10 cellular contexts compared by ENCODE assay signal in the genomic region with DNA sequence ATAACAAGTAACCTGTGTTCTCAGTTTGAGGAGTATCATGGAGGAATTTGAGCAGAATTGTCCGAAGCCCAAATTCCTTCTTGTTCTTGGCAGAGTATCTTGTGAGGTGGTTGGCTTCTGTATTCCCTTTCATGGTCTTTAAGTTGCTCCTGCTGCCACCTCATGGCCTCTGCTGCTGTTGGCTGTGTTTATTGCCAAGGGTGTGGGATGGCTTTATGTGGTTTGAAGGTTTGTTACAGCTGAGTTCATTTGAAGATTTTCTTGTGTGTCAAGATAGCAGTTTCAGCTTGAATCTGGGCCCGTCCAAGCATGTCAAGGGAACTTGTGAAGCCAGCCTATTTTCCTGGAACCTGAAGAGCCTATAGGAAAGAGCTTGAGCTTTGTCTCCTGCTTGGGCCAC. TPM values are rescaled to one million over a fixed set of nuclear protein-coding genes. Genes with fewer than 3 reads are reported as not detected.
DNase-seq lines count a peak whose midpoint lies in the region; ATAC-seq, FAIRE-seq and TF ChIP-seq lines count a peak whose summit lies in the region.
"Had no signal": no experiment of that assay in that cellular context is flagged by ENCODE, and none has a peak within 500 bp of the region (broad histone marks: within the 10 kb centered on the region; RNA-seq: fewer than 3 reads in every experiment).

No MANE protein-coding gene starts in this region.

- H3K36me3 Mint-ChIP-seq in CD8-positive, alpha-beta T cell = no peaks in the 10 kb centered on the region
- H3K36me3 Mint-ChIP-seq: IgD-negative memory B cell had no signal

- no peaks in the 10 kb centered on the region for H3K9me3 ChIP-seq in CD8-positive, alpha-beta T cell (ENCODE audit: low read length)
- no peaks in the 10 kb centered on the region for H3K9me3 ChIP-seq in MG63

- CTCF ChIA-PET in CD8-positive, alpha-beta T cell (lab: Charles Lee) = interaction anchor here (1.4 kb wide), 1 partner anchor 35 kb away, joined by 8 read pairs; no protein-coding TSS in a partner anchor

- peak; percentile 58 for ATAC-seq in CD8-positive, alpha-beta T cell
- peak; percentile 47 for ATAC-seq in GM19467 (IDR thresholded peaks at IDR 0.05; ENCODE audit: unreplicated experiment)
- ATAC-seq in esophagus mucosa = peak; percentile 98
- no peak for ATAC-seq in left cardiac atrium
- ATAC-seq in GM19328 (IDR thresholded peaks at IDR 0.05; ENCODE audit: unreplicated experiment) = no peak

- no peak overlapping the region for H3K4me3 ChIP-seq in CD8-positive, alpha-beta T cell (ENCODE audit: low read depth, low read length)
- no peak overlapping the region for H3K4me3 ChIP-seq in MG63

- intact Hi-C loops in CD8-positive, alpha-beta T cell (cut with DNase I, micrococcal nuclease) = no loop called here
- intact Hi-C loops in left cardiac atrium (cut with DNase I) = no loop called here

- peak in 1 of 7 experiments; percentile 36 for DNase-seq in CD8-positive, alpha-beta T cell
- DNase-seq in MG63 = peak; percentile 62
- DNase-seq in left cardiac atrium = no peak
- DNase-seq in HTR-8/SVneo (ENCODE audit: insufficient read length, low spot score) = no peak
- no peak for DNase-seq in foreskin melanocyte
- DNase-seq: activated T-cell treated with anti-CD3 and anti-CD28 coated beads, Interleukin-2, amount 50 U/mL, for 1 hour had no signal

- no peak overlapping the region for H3K27ac ChIP-seq in CD8-positive, alpha-beta T cell (ENCODE audit: low read depth, low read length)

- H3K36me3 ChIP-seq in CD8-positive, alpha-beta T cell (ENCODE audit: insufficient read depth, low read length) = no peaks in the 10 kb centered on the region
- no peaks in the 10 kb centered on the region for H3K36me3 ChIP-seq in MG63

- no peak overlapping the region for H3K27ac Mint-ChIP-seq in CD8-positive, alpha-beta T cell
- H3K27ac Mint-ChIP-seq: IgD-negative memory B cell had no signal

- H3K27me3 Mint-ChIP-seq in CD8-positive, alpha-beta T cell (ENCODE audit: low read depth) = no peaks in the 10 kb centered on the region
- H3K27me3 Mint-ChIP-seq: IgD-negative memory B cell had no signal

- TF ChIP-seq CTCF in CD8-positive, alpha-beta T cell (IDR thresholded peaks at IDR 0.05) = no peak

- H3K9me3 Mint-ChIP-seq in CD8-positive, alpha-beta T cell = no peaks in the 10 kb centered on the region
- H3K9me3 Mint-ChIP-seq: IgD-negative memory B cell had no signal

- no peaks in the 10 kb centered on the region for H3K4me1 ChIP-seq in CD8-positive, alpha-beta T cell (ENCODE audit: insufficient read depth, low read length)

- H3K4me3 Mint-ChIP-seq in CD8-positive, alpha-beta T cell = no peak overlapping the region
- H3K4me3 Mint-ChIP-seq: IgD-negative memory B cell had no signal

- POLR2A ChIA-PET in CD8-positive, alpha-beta T cell (lab: Charles Lee) = no interaction called here

- no peaks in the 10 kb centered on the region for H3K27me3 ChIP-seq in CD8-positive, alpha-beta T cell (ENCODE audit: insufficient read depth, low read length)
- H3K27me3 ChIP-seq in MG63 = no peaks in the 10 kb centered on the region; the same call in 1 of the 2 replicates

- peaks cover 10% of the 10 kb centered on the region for H3K4me1 Mint-ChIP-seq in CD8-positive, alpha-beta T cell (ENCODE audit: low read depth)

- no peak for FAIRE-seq in HTR-8/SVneo (lab: Jason Lieb, UNC)

RNA-seq across cellular contexts. Expression of a gene that starts 20.2 kb away (rescaled TPM):
- total RNA-seq in CD8-positive, alpha-beta T cell = under 1 TPM; 0.30 to 0.97 TPM
- total RNA-seq in MG63 (2014; rRNA removed; shearing (Covaris generic); ENCODE audit: low replicate concordance) = 43.2 and 173 TPM in 2 replicates
- total RNA-seq in esophagus mucosa (11.0 TPM), left cardiac atrium (under 1 TPM; 0.52 to 0.62 TPM)

RNA-seq across cellular contexts. Expression of a gene that starts 36.9 kb away (rescaled TPM):
- total RNA-seq in CD8-positive, alpha-beta T cell = 1 to 10 TPM; 1.7 to 2.0 TPM
- total RNA-seq in MG63 (2014; rRNA removed; shearing (Covaris generic); ENCODE audit: low replicate concordance) = 0.10 and 0.20 TPM in 2 replicates
- total RNA-seq in esophagus mucosa (6.8 TPM), left cardiac atrium (under 1 TPM; 0.47 to 0.58 TPM)

Comparison
In these comparisons a context has a peak if more than half of its experiments do, and no peak if none do; other contexts are left out.
1. ATAC-seq: peak in CD8-positive, alpha-beta T cell (single experiment), GM19467 (single experiment) and esophagus mucosa (single experiment); none in left cardiac atrium (0 of 2) and GM19328 (single experiment).